In the genomic region with DNA sequence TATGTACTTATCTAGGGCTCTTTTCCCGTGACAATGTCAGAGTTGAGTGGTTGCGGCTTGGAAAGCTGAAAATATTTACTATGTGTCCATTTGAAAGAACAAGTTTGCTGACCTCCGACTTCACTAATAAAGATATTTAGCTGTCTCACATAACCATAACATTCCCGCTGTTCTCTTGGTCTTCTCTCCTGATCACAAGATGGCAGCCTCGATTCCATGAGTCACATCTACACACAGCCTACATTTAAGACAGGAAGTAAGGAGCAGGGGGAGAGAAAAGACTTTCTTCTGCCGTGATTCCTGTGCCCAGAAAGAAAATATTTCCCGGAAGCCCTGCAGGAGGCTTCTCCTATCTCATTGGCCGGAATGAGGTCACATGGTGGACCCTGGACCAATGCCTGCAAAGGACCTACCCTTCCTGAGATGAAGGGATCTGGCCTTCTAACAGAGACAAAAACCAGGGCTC, we compare ENCODE assay signal across 10 cellular contexts. TPM values are rescaled to one million over a fixed set of nuclear protein-coding genes. Genes with fewer than 3 reads are reported as not detected.
DNase-seq lines count a peak whose midpoint lies in the region; ATAC-seq and TF ChIP-seq lines count a peak whose summit lies in the region.
"Had no signal": no experiment of that assay in that cellular context is flagged by ENCODE, and none has a peak within 500 bp of the region (broad histone marks: within the 10 kb centered on the region; RNA-seq: fewer than 3 reads in every experiment).

No MANE protein-coding gene starts in this region.

- CTCF ChIA-PET in SK-N-SH (lab: Yijun Ruan, JAX), result interaction anchor here (0.6 to 9.3 kb wide), 22 partner anchors 8 to 463 kb away, joined by 3 to 207 read pairs (median 4); a partner anchor contains a TSS

- no peak overlapping the region for H2AFZ ChIP-seq in SK-N-SH (ENCODE audit: low read depth)

- no peak for TF ChIP-seq RAD21 in SK-N-SH (IDR thresholded peaks at IDR 0.05; ENCODE audit: low read length)

- TF ChIP-seq CTCF in SK-N-SH (IDR thresholded peaks at IDR 0.05) (no peak), transverse colon (IDR thresholded peaks at IDR 0.05) (no peak), GM20000 (IDR thresholded peaks at IDR 0.05; ENCODE audit: extremely low read depth, missing control alignments) (no peak)

- H3K4me2 ChIP-seq in SK-N-SH, result no peak overlapping the region

- H3K4me3 ChIP-seq in SK-N-SH (ENCODE audit: low read depth in 2 of 2, low read length in 1 of 2) (no peak overlapping the region), transverse colon (no peak overlapping the region)
- H3K4me3 ChIP-seq in effector memory CD4-positive, alpha-beta T cell (ENCODE audit: insufficient read depth, low read depth, low read length, poor library complexity, severe bottlenecking), result no peak overlapping the region

- H3K9me2 ChIP-seq in SK-N-SH, result no peaks in the 10 kb centered on the region

- H3K9me3 ChIP-seq in SK-N-SH, result no peaks in the 10 kb centered on the region
- no peaks in the 10 kb centered on the region for H3K9me3 ChIP-seq in transverse colon
- H3K9me3 ChIP-seq in effector memory CD4-positive, alpha-beta T cell (ENCODE audit: control insufficient read depth, low read length), result no peaks in the 10 kb centered on the region

- no peaks in the 10 kb centered on the region for H4K20me1 ChIP-seq in SK-N-SH (ENCODE audit: insufficient read depth)

- no peaks in the 10 kb centered on the region for H3F3A ChIP-seq in SK-N-SH (replicated peaks; ENCODE audit: insufficient read depth)

- POLR2A ChIA-PET in SK-N-SH (lab: Yijun Ruan, JAX), result no interaction called here

- H3K36me3 ChIP-seq in SK-N-SH (replicated peaks in 1 of 2; ENCODE audit: control insufficient read depth in 1 of 2, insufficient read depth in 2 of 2, low read length in 1 of 2) (no peaks in the 10 kb centered on the region), transverse colon (no peaks in the 10 kb centered on the region)
- H3K36me3 ChIP-seq in effector memory CD4-positive, alpha-beta T cell (ENCODE audit: control insufficient read depth, insufficient read depth, low read length), result no peaks in the 10 kb centered on the region

- DNase-seq in NCI-H1694 (lab: John Stamatoyannopoulos, UW), result peak; percentile 5
- DNase-seq in NCI-H1694 treated with DMSO at 0.1 percent for 48 hours (lab: John Stamatoyannopoulos, UW), result no peak
- peak; percentile 29 for DNase-seq in SK-N-SH
- peak; percentile 68 for DNase-seq in left cardiac atrium
- peak; percentile 28 for DNase-seq in transverse colon
- DNase-seq in activated naive CD4-positive, alpha-beta T cell (lab: John Stamatoyannopoulos, UW), result no peak
- no peak for DNase-seq in effector memory CD4-positive, alpha-beta T cell
- DNase-seq in GM20000 (ENCODE audit: low spot score), result no peak

- peak; percentile 78 to 79 for ATAC-seq in left cardiac atrium

- H3K27me3 ChIP-seq in SK-N-SH (ENCODE audit: insufficient read depth) (peaks cover 10% of the 10 kb centered on the region; the same call in 1 of the 2 replicates), transverse colon (no peaks in the 10 kb centered on the region)
- no peaks in the 10 kb centered on the region for H3K27me3 ChIP-seq in effector memory CD4-positive, alpha-beta T cell (replicated peaks; ENCODE audit: control insufficient read depth, insufficient read depth, low read length, poor library complexity, severe bottlenecking)

- no peak for TF ChIP-seq EP300 in SK-N-SH (IDR thresholded peaks at IDR 0.05; ENCODE audit: borderline replicate concordance in 1 of 2, low read depth in 1 of 2, low read length in 1 of 2)
- TF ChIP-seq EP300 in transverse colon (IDR thresholded peaks at IDR 0.05; ENCODE audit: low read depth), result no peak

- TF ChIP-seq POLR2A in transverse colon (IDR thresholded peaks at IDR 0.05), result no peak

- H3K4me1 ChIP-seq in SK-N-SH (ENCODE audit: control insufficient read depth in 1 of 2, insufficient read depth in 2 of 2, low read depth in 1 of 2, low read length in 1 of 2) (peaks cover 4 to 13% of the 10 kb centered on the region in 2 experiments; a peak in 2 of 4 replicates), transverse colon (peaks cover 0 to 10% (median 0%) of the 10 kb centered on the region in 4 donors)
- no peaks in the 10 kb centered on the region for H3K4me1 ChIP-seq in effector memory CD4-positive, alpha-beta T cell (ENCODE audit: control insufficient read depth, insufficient read depth, low read length, poor library complexity, severe bottlenecking)

- no peaks in the 10 kb centered on the region for H3K79me2 ChIP-seq in SK-N-SH (ENCODE audit: insufficient read depth)

- in situ Hi-C loops in transverse colon (cut with MboI; ENCODE audit: low pct_ligation_motif_present in 1 of 4, low pct_unique_long_range_greater_than_20kb in 1 of 4, low sequenced_read_pairs in 3 of 4), result loop anchor here in 3 of 4 donors (5.0 to 25.0 kb wide), 4 partner anchors 221 to 409 kb away; no protein-coding TSS in a partner anchor

- WGBS in SK-N-SH (ENCODE audit: low lambda C conversion rate), result 77% methylated on average over 8 of the region's 8 CpGs
- WGBS in transverse colon (ENCODE audit: low coverage in 1 of 2), 2 donors, result 56 to 80% methylated on average over 2 to 8 of the region's 8 CpGs

- H3K27ac ChIP-seq in SK-N-SH (ENCODE audit: low read depth in 2 of 2, low read length in 1 of 2) (no peak overlapping the region), transverse colon (peak overlapping the region; percentile 33 to 68 (median 57))
- H3K27ac ChIP-seq in effector memory CD4-positive, alpha-beta T cell (ENCODE audit: insufficient read depth, low read length, poor library complexity, severe bottlenecking), result no peak overlapping the region

- intact Hi-C loops in left cardiac atrium (cut with DNase I) (loop anchor here in 1 of 2 donors (5.0 kb wide), 1 partner anchor 226 kb away; no protein-coding TSS in a partner anchor), transverse colon (cut with DNase I; ENCODE audit: low total_unique reads) (loop anchor here (2.0 kb wide), 1 partner anchor 223 kb away; no protein-coding TSS in a partner anchor)

- no peak overlapping the region for H3K9ac ChIP-seq in SK-N-SH

TF ChIP-seq in SK-N-SH, 30 proteins besides CTCF, POLR2A, EP300 and RAD21:
- TF ChIP-seq, protein P1, sequence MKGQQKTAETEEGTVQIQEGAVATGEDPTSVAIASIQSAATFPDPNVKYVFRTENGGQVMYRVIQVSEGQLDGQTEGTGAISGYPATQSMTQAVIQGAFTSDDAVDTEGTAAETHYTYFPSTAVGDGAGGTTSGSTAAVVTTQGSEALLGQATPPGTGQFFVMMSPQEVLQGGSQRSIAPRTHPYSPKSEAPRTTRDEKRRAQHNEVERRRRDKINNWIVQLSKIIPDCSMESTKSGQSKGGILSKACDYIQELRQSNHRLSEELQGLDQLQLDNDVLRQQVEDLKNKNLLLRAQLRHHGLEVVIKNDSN (IDR thresholded peaks at IDR 0.05; ENCODE audit: borderline replicate concordance, low read depth), result peak; percentile 72; the same call in 1 of the 2 replicates
- no peak for TF ChIP-seq FOSL2 (IDR thresholded peaks at IDR 0.05; ENCODE audit: borderline replicate concordance, low read depth)

RNA-seq across cellular contexts. Expression of a gene that starts 47.4 kb away (rescaled TPM):
- polyA plus RNA-seq in SK-N-SH (2012; rRNA removed), result not detected in 2 replicates
- polyA plus RNA-seq in SK-N-SH (2012; cell fraction: cytosol; rRNA removed), result 0.01 TPM in 2 replicates
- polyA plus RNA-seq in SK-N-SH (2012; cell fraction: nucleus; rRNA removed), result not detected in 2 replicates
- total RNA-seq in left cardiac atrium, result 10 to 100 TPM in 1 of 2 donors, 1 to 10 TPM in 1; 9.0 to 12.1 TPM
- total RNA-seq in transverse colon, result 10 to 100 TPM; 10.5 to 28.6 (median 23.4) TPM
- polyA plus RNA-seq: BJ, IgD-negative memory B cell had no signal

Comparison
In these comparisons a context has a peak if more than half of its experiments do, and no peak if none do; other contexts are left out.
1. DNase-seq: peak in NCI-H1694 (single experiment), SK-N-SH (single experiment), left cardiac atrium (single experiment) and transverse colon (single experiment); none in NCI-H1694 treated with DMSO at 0.1 percent for 48 hours (single experiment), activated naive CD4-positive, alpha-beta T cell (0 of 4), effector memory CD4-positive, alpha-beta T cell (0 of 3) and GM20000 (single experiment).
2. H3K27ac ChIP-seq: peak in transverse colon (4 of 4); none in SK-N-SH (0 of 2) and effector memory CD4-positive, alpha-beta T cell (single experiment).